ENCODE assay signal across 22 cellular contexts in genomic region chr7:1380821-1381580, GRCh38.
DNase-seq lines count a peak whose midpoint lies in the region; ATAC-seq and TF ChIP-seq lines count a peak whose summit lies in the region.
"Had no signal": no experiment of that assay in that cellular context is flagged by ENCODE, and none has a peak within 500 bp of the region (broad histone marks: within the 10 kb centered on the region; RNA-seq: fewer than 3 reads in every experiment).

No MANE protein-coding gene starts in this region.

- no peak for ATAC-seq in Right ventricle myocardium inferior
- ATAC-seq in heart left ventricle, result no peak
- ATAC-seq: GM12878, HCT116 had no signal

- TF ChIP-seq POLR2A in heart left ventricle (IDR thresholded peaks at IDR 0.05), result no peak

- peaks cover 35% of the 10 kb centered on the region for H3K27me3 Mint-ChIP-seq in chondrocyte (ENCODE audit: low read depth)

- no peaks in the 10 kb centered on the region for H3K36me3 Mint-ChIP-seq in chondrocyte (ENCODE audit: low read depth)

- intact Hi-C loops in Right ventricle myocardium inferior (cut with DNase I) (no loop called here), heart left ventricle (cut with DNase I) (no loop called here)

- no peaks in the 10 kb centered on the region for H3K4me1 ChIP-seq in heart left ventricle

- H3K27ac ChIP-seq in heart left ventricle, result no peak overlapping the region
- H3K27ac ChIP-seq: 22Rv1, GM23248 had no signal

- H3K27ac Mint-ChIP-seq in chondrocyte (ENCODE audit: unreplicated experiment), result no peak overlapping the region
- H3K27ac Mint-ChIP-seq: B cell; CD4-positive, alpha-beta memory T cell; H9; HFFc6 had no signal

- 66 to 73% (median 72%) methylated on average over 18 of the region's 18 CpGs for WGBS in heart left ventricle, 4 donors

- no peak overlapping the region for H3K4me3 Mint-ChIP-seq in chondrocyte (ENCODE audit: unreplicated experiment)
- H3K4me3 Mint-ChIP-seq: B cell; CD4-positive, alpha-beta memory T cell; H9; HFFc6 had no signal

- no peaks in the 10 kb centered on the region for H3K4me1 Mint-ChIP-seq in chondrocyte (ENCODE audit: low read depth)
- H3K4me1 Mint-ChIP-seq: B cell, H9 had no signal

- peaks cover 13 to 86% (median 30%) of the 10 kb centered on the region in 9 donors for H3K27me3 ChIP-seq in heart left ventricle
- no peaks in the 10 kb centered on the region for H3K27me3 ChIP-seq in H7 (ENCODE audit: control insufficient read depth, insufficient read depth, low read length)

- H3K9me3 ChIP-seq in heart left ventricle, result no peaks in the 10 kb centered on the region

- H3K4me3 ChIP-seq in heart left ventricle (no peak overlapping the region), H7 (ENCODE audit: insufficient read depth, low read depth, low read length) (no peak overlapping the region)
- H3K4me3 ChIP-seq: GM12878, GM23248 had no signal

- TF ChIP-seq CTCF in heart left ventricle (IDR thresholded peaks at IDR 0.05), result no peak
- no peak for TF ChIP-seq CTCF in chondrocyte (IDR thresholded peaks at IDR 0.05)

- H3K36me3 ChIP-seq in heart left ventricle (no peaks in the 10 kb centered on the region), H7 (replicated peaks; ENCODE audit: control insufficient read depth, insufficient read depth, low read length) (no peaks in the 10 kb centered on the region)

- H3K9me3 Mint-ChIP-seq in chondrocyte (ENCODE audit: low read depth), result no peaks in the 10 kb centered on the region
- H3K9me3 Mint-ChIP-seq: H9, HFFc6 had no signal

- DNase-seq in DMS 273 (lab: John Stamatoyannopoulos, UW; ENCODE audit: unreplicated experiment) (peak; percentile 57), DMS 273 treated with DMSO at 0.1 percent for 48 hours (lab: John Stamatoyannopoulos, UW) (no peak), Right ventricle myocardium inferior (ENCODE audit: missing footprints) (peak; percentile 56), heart left ventricle (no peak), H7 (peak; percentile 50), chondrocyte (ENCODE audit: low spot score) (peak; percentile 11), NAMALWA (ENCODE audit: low spot score) (no peak)
- no peak for DNase-seq in activated CD4-positive, alpha-beta T cell treated with anti-CD3 and anti-CD28 coated beads for 1 hour
- DNase-seq: C1 segment of cervical spinal cord; Calu3; CD4-positive, alpha-beta memory T cell; COR-L47; DMS79; EL; GDM1; GM23248; H9; HFFc6 had no signal

Comparison
In these comparisons a context has a peak if more than half of its experiments do, and no peak if none do; other contexts are left out.
1. DNase-seq: peak in DMS 273 (single experiment), Right ventricle myocardium inferior (single experiment), H7 (single experiment) and chondrocyte (single experiment); none in DMS 273 treated with DMSO at 0.1 percent for 48 hours (single experiment), heart left ventricle (0 of 5), NAMALWA (single experiment) and activated CD4-positive, alpha-beta T cell treated with anti-CD3 and anti-CD28 coated beads for 1 hour (single experiment).